In genomic region chr14:22837059-22837749, GRCh38 we compare ENCODE assay signal across 8 cellular contexts. TPM values are rescaled to one million over a fixed set of nuclear protein-coding genes. Genes with fewer than 3 reads are reported as not detected.
DNase-seq lines count a peak whose midpoint lies in the region; ATAC-seq, FAIRE-seq and TF ChIP-seq lines count a peak whose summit lies in the region.

No MANE protein-coding gene starts in this region.

- H3K4me3 Mint-ChIP-seq in CD8-positive, alpha-beta T cell, result peak overlapping the region; percentile 85

- H3K27me3 ChIP-seq in CD8-positive, alpha-beta T cell (ENCODE audit: insufficient read depth, low read length), result no peaks in the 10 kb centered on the region
- H3K27me3 ChIP-seq in bronchial epithelial cell (ENCODE audit: control insufficient read depth, insufficient read depth, low read length), result no peaks in the 10 kb centered on the region

- no peak for FAIRE-seq in bronchial epithelial cell (lab: Jason Lieb, UNC)

- no peaks in the 10 kb centered on the region for H3K9me3 Mint-ChIP-seq in CD8-positive, alpha-beta T cell

- peak in 1 of 7 experiments; percentile 55 for DNase-seq in CD8-positive, alpha-beta T cell
- DNase-seq in M059J (ENCODE audit: low read depth), result peak; percentile 71
- no peak for DNase-seq in bronchial epithelial cell (ENCODE audit: low read depth)
- peak; percentile 66 for DNase-seq in left lobe of liver (ENCODE audit: low spot score)
- DNase-seq in stromal cell of bone marrow (ENCODE audit: low read depth), result peak; percentile 43

- no peaks in the 10 kb centered on the region for H3K9me3 ChIP-seq in CD8-positive, alpha-beta T cell (ENCODE audit: low read length)

- no peak overlapping the region for H3K27ac Mint-ChIP-seq in CD8-positive, alpha-beta T cell

- H3K27me3 Mint-ChIP-seq in CD8-positive, alpha-beta T cell (ENCODE audit: low read depth), result peaks cover 15% of the 10 kb centered on the region

- no peak for TF ChIP-seq CTCF in CD8-positive, alpha-beta T cell (IDR thresholded peaks at IDR 0.05)
- TF ChIP-seq CTCF in bronchial epithelial cell (IDR thresholded peaks at IDR 0.05; ENCODE audit: insufficient read depth, low read length, severe bottlenecking), result peak; percentile 11

- H3K36me3 ChIP-seq in CD8-positive, alpha-beta T cell (ENCODE audit: insufficient read depth, low read length), result peaks cover 8% of the 10 kb centered on the region
- H3K36me3 ChIP-seq in bronchial epithelial cell (ENCODE audit: control insufficient read depth, insufficient read depth, low read length), result peaks cover 24% of the 10 kb centered on the region

- POLR2A ChIA-PET in CD8-positive, alpha-beta T cell (lab: Charles Lee), result interaction anchor here (0.9 to 2.6 kb wide), 4 partner anchors 12 to 232 kb away, joined by 3 to 9 read pairs (median 4); no protein-coding TSS in a partner anchor

- peaks cover 27% of the 10 kb centered on the region for H3K36me3 Mint-ChIP-seq in CD8-positive, alpha-beta T cell

- H3K27ac ChIP-seq in CD8-positive, alpha-beta T cell (ENCODE audit: low read depth, low read length), result no peak overlapping the region

- H3K4me1 Mint-ChIP-seq in CD8-positive, alpha-beta T cell (ENCODE audit: low read depth), result peaks cover 12% of the 10 kb centered on the region

- intact Hi-C loops in CD8-positive, alpha-beta T cell (cut with DNase I, micrococcal nuclease), result loop anchor here in 1 of 2 experiments (5.0 kb wide), 1 partner anchor 1245 kb away; no protein-coding TSS in a partner anchor

- H3K4me3 ChIP-seq in CD8-positive, alpha-beta T cell (ENCODE audit: low read depth, low read length), result peak overlapping the region; percentile 46
- H3K4me3 ChIP-seq in bronchial epithelial cell (ENCODE audit: low read depth, low read length), result peak overlapping the region; percentile 68

- peaks cover 19% of the 10 kb centered on the region for H3K4me1 ChIP-seq in CD8-positive, alpha-beta T cell (ENCODE audit: insufficient read depth, low read length)

- no peak for ATAC-seq in CD8-positive, alpha-beta T cell
- peak; percentile 84 for ATAC-seq in left lobe of liver
- ATAC-seq in HG03095 (IDR thresholded peaks at IDR 0.05; ENCODE audit: unreplicated experiment), result no peak
- no peak for ATAC-seq in GM21717 (IDR thresholded peaks at IDR 0.05; ENCODE audit: unreplicated experiment)
- ATAC-seq in HG03565 (IDR thresholded peaks at IDR 0.05; ENCODE audit: unreplicated experiment), result no peak

- CTCF ChIA-PET in CD8-positive, alpha-beta T cell (lab: Charles Lee), result interaction anchor here (0.9 to 9.8 kb wide), 5 partner anchors 15 to 36 kb away, joined by 3 to 72 read pairs (median 5); partner anchors contain the start of gene LRP10

RNA-seq across cellular contexts. Expression of gene MMP14, which starts 0.8 kb away (rescaled TPM):
- 1 to 10 TPM; 1.4 TPM for total RNA-seq in CD8-positive, alpha-beta T cell
- total RNA-seq in M059J (2014; rRNA removed; shearing (Covaris generic)), result 251 and 313 TPM in 2 replicates
- 126 and 140 TPM in 2 replicates for total RNA-seq in bronchial epithelial cell
- total RNA-seq in left lobe of liver, result 10.9 TPM

RNA-seq across cellular contexts. Expression of gene MRPL52, which starts 7.5 kb away (rescaled TPM):
- 10 to 100 TPM; 22.3 to 25.7 TPM for total RNA-seq in CD8-positive, alpha-beta T cell
- total RNA-seq in M059J (2014; rRNA removed; shearing (Covaris generic)), result 54.5 and 325 TPM in 2 replicates
- total RNA-seq in bronchial epithelial cell (33.2 and 38.7 TPM in 2 replicates), left lobe of liver (48.9 TPM)

RNA-seq across cellular contexts. Expression of gene SLC7A7, which starts 22.0 kb away (rescaled TPM):
- under 1 TPM; 0.33 TPM for total RNA-seq in CD8-positive, alpha-beta T cell
- total RNA-seq in M059J (2014; rRNA removed; shearing (Covaris generic)), result 2.6 and 3.6 TPM in 2 replicates
- 0.51 and 0.79 TPM in 2 replicates for total RNA-seq in bronchial epithelial cell
- 6.1 TPM for total RNA-seq in left lobe of liver

RNA-seq across cellular contexts. Expression of gene LRP10, which starts 34.3 kb away (rescaled TPM):
- 10 to 100 TPM; 37.1 to 39.2 TPM for total RNA-seq in CD8-positive, alpha-beta T cell
- 51.6 and 115 TPM in 2 replicates for total RNA-seq in M059J (2014; rRNA removed; shearing (Covaris generic))
- total RNA-seq in bronchial epithelial cell (34.8 and 63.6 TPM in 2 replicates), left lobe of liver (34.3 TPM)

RNA-seq across cellular contexts. Expression of gene REM2, which starts 45.8 kb away (rescaled TPM):
- 1 to 10 TPM; 4.1 to 5.4 TPM for total RNA-seq in CD8-positive, alpha-beta T cell
- 0.52 TPM in 1 of 2 replicates, not detected in the other for total RNA-seq in M059J (2014; rRNA removed; shearing (Covaris generic))
- total RNA-seq in bronchial epithelial cell (under 0.01 TPM in 1 of 2 replicates, not detected in the other), left lobe of liver (0.13 TPM)

Comparison
In these comparisons a context has a peak if more than half of its experiments do, and no peak if none do; other contexts are left out.
1. RNA of gene MMP14, which starts 0.8 kb away (total RNA-seq): 251 to 313 TPM in M059J and 126 to 140 TPM in bronchial epithelial cell; 10.9 TPM in left lobe of liver (single experiment) and 1.4 TPM in CD8-positive, alpha-beta T cell; every median in the first group is over 10 times any median in the second.